Comparison of ENCODE assay signal across 17 cellular contexts in genomic region chr6:108123516-108123929, GRCh38.
"Had no signal": no experiment of that assay in that cellular context is flagged by ENCODE, and none has a peak within 500 bp of the region (broad histone marks: within the 10 kb centered on the region; RNA-seq: fewer than 3 reads in every experiment).

No MANE protein-coding gene starts in this region.

- DNase-seq: activated CD4-positive, alpha-beta memory T cell treated with anti-CD3 and anti-CD28 coated beads for 36 hours; activated CD4-positive, alpha-beta T cell treated with anti-CD3 and anti-CD28 coated beads for 36 hours; activated CD8-positive, alpha-beta memory T cell treated with anti-CD3 and anti-CD28 coated beads, Interleukin-2, amount 10 ng/mL, durations not matched to agents 7 days and 5 days; activated naive CD4-positive, alpha-beta T cell; activated naive CD8-positive, alpha-beta T cell treated with anti-CD3 and anti-CD28 coated beads for 36 hours; activated T-cell treated with anti-CD3 and anti-CD28 coated beads, Interleukin-2, amount 50 U/mL, for 1 hour; amniotic stem cell; effector CD8-positive, alpha-beta T cell; esophagus squamous epithelium; heart right ventricle; kidney glomerular epithelial cell; mesenchymal stem cell; natural killer cell; stimulated activated CD4-positive, alpha-beta T cell treated with anti-CD3 and anti-CD28 coated beads, Interleukin-2, amount 100 ng/mL, for 24 hours; stimulated activated naive CD8-positive, alpha-beta T cell treated with anti-CD3 and anti-CD28 coated beads, Interleukin-15, Interleukin-2, amounts not matched to agents 100 U/mL and 50 U/mL, for 24 hours; substantia nigra; tibial artery had no signal
